ENCODE assay signal across 11 cellular contexts in the genomic region with DNA sequence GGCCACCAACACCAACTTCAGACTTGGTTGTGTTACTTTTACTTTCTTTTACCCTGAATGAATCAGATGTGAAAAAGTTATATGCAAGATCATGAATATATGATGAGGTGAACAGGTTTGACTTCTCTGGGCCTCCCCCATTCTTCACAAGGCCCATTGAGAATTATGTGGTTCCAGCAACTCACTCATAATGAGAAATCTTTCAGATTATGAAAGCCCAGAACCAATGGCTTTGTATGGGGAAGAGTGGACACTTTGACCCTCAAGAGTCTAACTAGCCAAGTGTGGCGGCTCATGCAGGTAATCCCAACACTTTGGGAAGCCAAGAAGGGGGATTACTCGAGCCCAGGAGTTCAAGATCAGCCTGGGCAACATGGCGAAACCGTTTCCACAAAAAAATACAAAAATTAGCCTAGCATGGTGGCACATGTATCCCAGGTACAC. TPM values are rescaled to one million over a fixed set of nuclear protein-coding genes. Genes with fewer than 3 reads are reported as not detected.
DNase-seq lines count a peak whose midpoint lies in the region; ATAC-seq, FAIRE-seq and TF ChIP-seq lines count a peak whose summit lies in the region.
"Had no signal": no experiment of that assay in that cellular context is flagged by ENCODE, and none has a peak within 500 bp of the region (broad histone marks: within the 10 kb centered on the region; RNA-seq: fewer than 3 reads in every experiment).

No MANE protein-coding gene starts in this region.

- H3K27me3 ChIP-seq in K562 (ENCODE audit: control insufficient read depth in 2 of 2, insufficient read depth in 2 of 2, low read length in 2 of 2), result no peaks in the 10 kb centered on the region

- H3K27ac ChIP-seq in K562 (ENCODE audit: extremely low read depth, low read depth, low read length) (no peak overlapping the region), kidney (ENCODE audit: low read depth in 2 of 2, low read length in 2 of 2) (no peak overlapping the region)
- H3K27ac ChIP-seq: SK-N-MC had no signal

- peaks cover 0 to 9% of the 10 kb centered on the region in 2 experiments; a peak in 4 of 5 replicates for H3K4me1 ChIP-seq in K562 (replicated peaks in 1 of 2; ENCODE audit: control insufficient read depth in 2 of 2, insufficient read depth in 2 of 2, low read length in 2 of 2)
- H3K4me1 ChIP-seq in kidney (ENCODE audit: control insufficient read depth in 1 of 2, insufficient read depth in 1 of 2, low read depth in 1 of 2, low read length in 2 of 2), result no peaks in the 10 kb centered on the region

- H3K4me3 ChIP-seq in K562 (no peak overlapping the region), kidney (ENCODE audit: low read length in 2 of 2) (no peak overlapping the region)
- H3K4me3 ChIP-seq: SK-N-MC had no signal

- CTCF ChIA-PET in K562 (lab: Yijun Ruan, JAX; ENCODE audit: low intra/inter-chr PET ratio), result no interaction called here

- 67% methylated on average over 4 of the region's 4 CpGs for WGBS in K562 (ENCODE audit: insufficient coverage, low coverage, missing lambda C conversion rate)

- peak; percentile 48 for FAIRE-seq in K562 (lab: Jason Lieb, UNC)
- no peak for FAIRE-seq in kidney (lab: Jason Lieb, UNC)

- BruUV-seq in K562 (replicated peaks; lab: Mats Ljungman, UMichigan), result no TSS peak

- H4K20me1 ChIP-seq in K562 (replicated peaks; ENCODE audit: control insufficient read depth, insufficient read depth, low read length), result no peaks in the 10 kb centered on the region

- TF ChIP-seq CTCF in K562 (IDR thresholded peaks at IDR 0.05 in 2 of 3, conservative IDR thresholded peaks at IDR 0.05 in 1 of 3; ENCODE audit: insufficient read depth in 2 of 3, low read depth in 1 of 3, low read length in 3 of 3) (no peak), kidney (IDR thresholded peaks at IDR 0.05; ENCODE audit: borderline replicate concordance, extremely low read depth, insufficient read depth) (no peak)

- in situ Hi-C loops in K562 (cut with MboI), result no loop called here

- H3K4me2 ChIP-seq in K562 (ENCODE audit: insufficient read depth, low read length), result no peak overlapping the region

- H3K79me2 ChIP-seq in K562 (ENCODE audit: control insufficient read depth, insufficient read depth, low read length), result no peaks in the 10 kb centered on the region

- 0 out of 2 replicates have a peak overlapping the region, but pooled peaks have one; percentile 6 for H2AFZ ChIP-seq in K562 (ENCODE audit: low read depth, low read length)

- no peaks in the 10 kb centered on the region for H3K36me3 ChIP-seq in K562 (ENCODE audit: control insufficient read depth, insufficient read depth, low read length)
- H3K36me3 ChIP-seq in kidney (ENCODE audit: control insufficient read depth in 1 of 2, insufficient read depth in 2 of 2, low read length in 2 of 2), result no peaks in the 10 kb centered on the region

- no peaks in the 10 kb centered on the region for H3K9me1 ChIP-seq in K562 (ENCODE audit: control insufficient read depth, insufficient read depth, low read length)

- DNase-seq in K562 (ENCODE audit: extremely low read depth in 1 of 4, low spot score in 3 of 4) (no peak), kidney (no peak), T-helper 9 cell (no peak), NCI-H345 treated with DMSO at 0.1 percent for 48 hours (lab: John Stamatoyannopoulos, UW; ENCODE audit: unreplicated experiment) (no peak)
- DNase-seq: effector CD4-positive, alpha-beta T cell; EL; NCI-H2107 had no signal

- no peak for TF ChIP-seq RAD21 in K562 (CRISPR knock-in tag; conservative IDR thresholded peaks at IDR 0.05 in 1 of 2, IDR thresholded peaks at IDR 0.05 in 1 of 2)

- ATAC-seq in GM18517 (IDR thresholded peaks at IDR 0.05; ENCODE audit: unreplicated experiment) (peak; percentile 66), GM19467 (IDR thresholded peaks at IDR 0.05; ENCODE audit: unreplicated experiment) (peak; percentile 40), HG03060 (IDR thresholded peaks at IDR 0.05; ENCODE audit: low read depth, unreplicated experiment) (peak; percentile 40), K562 (no peak)

- H3K9ac ChIP-seq in K562 (ENCODE audit: insufficient read depth in 1 of 2, low read depth in 2 of 2, low read length in 2 of 2), result no peak overlapping the region
- no peak overlapping the region for H3K9ac ChIP-seq in kidney (ENCODE audit: low read length in 2 of 2)

- H3K9me3 ChIP-seq in K562 (replicated peaks; ENCODE audit: control insufficient read depth, insufficient read depth, low read depth, low read length), result no peaks in the 10 kb centered on the region
- H3K9me3 ChIP-seq in kidney (ENCODE audit: control insufficient read depth in 1 of 2, low read length in 2 of 2), result no peaks in the 10 kb centered on the region

- intact Hi-C loops in K562 (cut with micrococcal nuclease), result no loop called here
- intact Hi-C loops in kidney (cut with DNase I), result no loop called here

- POLR2A ChIA-PET in K562 (lab: Yijun Ruan, JAX), result no interaction called here

- no peak for TF ChIP-seq POLR2A in K562 (conservative IDR thresholded peaks at IDR 0.05)

- no peak for TF ChIP-seq EP300 in K562 (IDR thresholded peaks at IDR 0.05; ENCODE audit: low read length)

TF ChIP-seq in K562, 482 proteins besides CTCF, POLR2A, EP300 and RAD21:
- TF ChIP-seq SMARCE1 (IDR thresholded peaks at IDR 0.05), result no peak
- no peak for TF ChIP-seq NR2F6 (CRISPR knock-in tag; IDR thresholded peaks at IDR 0.05)

RNA-seq across cellular contexts. Expression of a gene that starts 16.1 kb away (rescaled TPM):
- 36.6 and 68.1 TPM in 2 replicates for total RNA-seq in K562 (2011; cell fraction: chromatin; rRNA removed; ENCODE audit: low replicate concordance)
- 19.8 and 21.8 TPM in 2 replicates for total RNA-seq in K562 (2011; cell fraction: nucleolus; rRNA removed)
- total RNA-seq in K562 (2011; cell fraction: nucleoplasm; rRNA removed), result 43.1 and 74.7 TPM in 2 replicates
- 9.9 and 11.0 TPM in 2 replicates for total RNA-seq in K562 (2014; rRNA removed)
- total RNA-seq in K562 (2014; rRNA removed; fragmentation: Illumina TruSeq; extraction: Trizol), result 24.7 and 29.6 TPM in 2 replicates
- total RNA-seq in K562 (2015; rRNA removed; fragmentation: Illumina TruSeq; extraction: Trizol), result 24.3 and 27.9 TPM in 2 replicates
- 19.3 and 20.3 TPM in 2 replicates for total RNA-seq in K562 (2021)
- polyA plus RNA-seq in K562 (2011; rRNA removed), result 13.1 and 16.2 TPM in 2 replicates
- polyA plus RNA-seq in K562 (2011; cell fraction: cytosol; rRNA removed), result 3.5 and 9.1 TPM in 2 replicates
- 10.3 and 12.8 TPM in 2 replicates for polyA plus RNA-seq in K562 (2011; cell fraction: nucleus; rRNA removed)
- polyA plus RNA-seq in K562 (2012), result 5.9 and 6.5 TPM in 2 replicates
- polyA plus RNA-seq in K562 (2014; fragmentation: Illumina TruSeq; extraction: Trizol), result 9.5 and 11.2 TPM in 2 replicates
- polyA plus RNA-seq in K562 (2014; fragmentation: Nextera tagmentation; extraction: Ambion mirVana), result 1 to 10 TPM; 2.6 to 3.2 TPM
- polyA plus RNA-seq in K562 (2014; rRNA removed), result 9.2 and 10.0 TPM in 2 replicates
- 67.1 and 69.7 TPM in 2 replicates for polyA minus RNA-seq in K562 (2011; rRNA and poly(A)+ RNA removed)
- 25.2 and 26.1 TPM in 2 replicates for polyA minus RNA-seq in K562 (2011; cell fraction: cytosol; rRNA and poly(A)+ RNA removed)
- 20.2 and 41.5 TPM in 2 replicates for polyA minus RNA-seq in K562 (2011; cell fraction: nucleus; rRNA and poly(A)+ RNA removed)
- 74.3 TPM for total RNA-seq in kidney
- polyA plus RNA-seq in kidney (ENCODE audit: insufficient read depth, low read depth, low replicate concordance), result 6.5 TPM

RNA-seq across cellular contexts. Expression of a gene that starts 43.5 kb away (rescaled TPM):
- 5.1 and 15.3 TPM in 2 replicates for total RNA-seq in K562 (2011; cell fraction: chromatin; rRNA removed; ENCODE audit: low replicate concordance)
- total RNA-seq in K562 (2011; cell fraction: nucleolus; rRNA removed), result 2.8 and 5.9 TPM in 2 replicates
- total RNA-seq in K562 (2011; cell fraction: nucleoplasm; rRNA removed), result 6.0 and 8.9 TPM in 2 replicates
- 1.7 and 2.5 TPM in 2 replicates for total RNA-seq in K562 (2014; rRNA removed)
- 2.3 and 2.4 TPM in 2 replicates for total RNA-seq in K562 (2014; rRNA removed; fragmentation: Illumina TruSeq; extraction: Trizol)
- 2.3 and 3.0 TPM in 2 replicates for total RNA-seq in K562 (2015; rRNA removed; fragmentation: Illumina TruSeq; extraction: Trizol)
- total RNA-seq in K562 (2021), result 1.4 and 2.2 TPM in 2 replicates
- polyA plus RNA-seq in K562 (2011; rRNA removed), result 1.9 and 2.1 TPM in 2 replicates
- 0.30 and 0.72 TPM in 2 replicates for polyA plus RNA-seq in K562 (2011; cell fraction: cytosol; rRNA removed)
- 3.1 and 3.2 TPM in 2 replicates for polyA plus RNA-seq in K562 (2011; cell fraction: nucleus; rRNA removed)
- 0.83 and 1.8 TPM in 2 replicates for polyA plus RNA-seq in K562 (2012)
- 1.3 TPM in 2 replicates for polyA plus RNA-seq in K562 (2014; fragmentation: Illumina TruSeq; extraction: Trizol)
- polyA plus RNA-seq in K562 (2014; fragmentation: Nextera tagmentation; extraction: Ambion mirVana), result 1 to 10 TPM in 1 of 2 experiments, under 1 TPM in 1; 0.93 to 1.2 TPM
- polyA plus RNA-seq in K562 (2014; rRNA removed), result 0.27 and 4.0 TPM in 2 replicates
- polyA minus RNA-seq in K562 (2011; rRNA and poly(A)+ RNA removed), result 6.5 and 7.6 TPM in 2 replicates
- 0.82 and 1.6 TPM in 2 replicates for polyA minus RNA-seq in K562 (2011; cell fraction: cytosol; rRNA and poly(A)+ RNA removed)
- 7.8 and 12.4 TPM in 2 replicates for polyA minus RNA-seq in K562 (2011; cell fraction: nucleus; rRNA and poly(A)+ RNA removed)
- total RNA-seq in kidney, result 8.2 TPM
- polyA plus RNA-seq in kidney (ENCODE audit: insufficient read depth, low read depth, low replicate concordance), result 13.8 TPM
